23 cellular contexts compared by ENCODE assay signal in the genomic region with DNA sequence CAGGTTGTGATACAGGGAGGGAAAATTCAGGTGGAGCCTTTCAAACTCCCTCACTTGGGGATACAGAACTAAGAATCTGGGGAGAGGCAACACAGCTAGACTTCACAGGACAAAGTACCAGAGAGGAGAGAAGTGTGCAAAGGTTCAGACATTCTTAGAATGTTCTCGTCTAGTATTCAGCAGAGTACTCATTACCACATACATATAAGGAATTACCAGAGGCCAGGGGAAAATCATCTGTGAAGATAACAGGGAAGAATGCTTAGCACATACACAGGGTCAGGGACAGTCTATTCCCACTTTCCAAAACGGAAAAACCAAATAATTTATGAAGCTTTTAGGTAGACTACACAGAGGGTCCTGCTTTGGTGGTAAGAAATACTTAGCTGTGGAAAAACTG. TPM values are rescaled to one million over a fixed set of nuclear protein-coding genes. Genes with fewer than 3 reads are reported as not detected.
"Had no signal": no experiment of that assay in that cellular context is flagged by ENCODE, and none has a peak within 500 bp of the region (broad histone marks: within the 10 kb centered on the region; RNA-seq: fewer than 3 reads in every experiment).

No MANE protein-coding gene starts in this region.

- H3K4me1 ChIP-seq: adrenal gland, left ventricle myocardium inferior, neural progenitor cell, upper lobe of right lung had no signal

- FAIRE-seq: TTC549 had no signal

- H3K27me3 Mint-ChIP-seq: activated CD4-positive, alpha-beta T cell treated with anti-CD3 and anti-CD28 coated beads, Interleukin-2, amount 10 ng/mL, durations not matched to agents 7 days and 5 days; dendritic cell treated with granulocyte-macrophage colony-stimulating factor and Interleukin-4, amounts not matched to agents 40 ng/mL and 50 ng/mL, for 4 days; naive thymus-derived CD8-positive, alpha-beta T cell; progenitor cell of endocrine pancreas had no signal

- H3K27ac Mint-ChIP-seq: activated CD4-positive, alpha-beta T cell treated with anti-CD3 and anti-CD28 coated beads, Interleukin-2, amount 10 ng/mL, durations not matched to agents 7 days and 5 days; activated CD8-positive, alpha-beta T cell treated with anti-CD3 and anti-CD28 coated beads, Interleukin-2, amount 10 ng/mL, durations not matched to agents 7 days and 5 days; activated naive CD4-positive, alpha-beta T cell treated with anti-CD3 and anti-CD28 coated beads, Interleukin-2, amount 50 U/mL, for 72 hours; dendritic cell treated with granulocyte-macrophage colony-stimulating factor and Interleukin-4, amounts not matched to agents 40 ng/mL and 50 ng/mL, for 4 days; immature natural killer cell; mesothelial cell of epicardium; naive thymus-derived CD8-positive, alpha-beta T cell; neural progenitor cell; progenitor cell of endocrine pancreas had no signal

- H3K79me2 ChIP-seq: hepatocyte had no signal

- H3K4me3 Mint-ChIP-seq: activated CD4-positive, alpha-beta T cell treated with anti-CD3 and anti-CD28 coated beads, Interleukin-2, amount 10 ng/mL, durations not matched to agents 7 days and 5 days; activated CD8-positive, alpha-beta T cell treated with anti-CD3 and anti-CD28 coated beads, Interleukin-2, amount 10 ng/mL, durations not matched to agents 7 days and 5 days; dendritic cell treated with granulocyte-macrophage colony-stimulating factor and Interleukin-4, amounts not matched to agents 40 ng/mL and 50 ng/mL, for 4 days; immature natural killer cell; mesothelial cell of epicardium; naive thymus-derived CD8-positive, alpha-beta T cell; neural progenitor cell had no signal

- H3K4me1 Mint-ChIP-seq: activated CD4-positive, alpha-beta T cell treated with anti-CD3 and anti-CD28 coated beads, Interleukin-2, amount 10 ng/mL, durations not matched to agents 7 days and 5 days; immature natural killer cell; mesothelial cell of epicardium; naive thymus-derived CD8-positive, alpha-beta T cell; neural progenitor cell had no signal

- ATAC-seq: activated CD8-positive, alpha-beta T cell treated with anti-CD3 and anti-CD28 coated beads, Interleukin-2, amount 10 ng/mL, durations not matched to agents 7 days and 5 days; activated naive CD4-positive, alpha-beta T cell treated with anti-CD3 and anti-CD28 coated beads, Interleukin-2, amount 50 U/mL, for 72 hours; naive thymus-derived CD8-positive, alpha-beta T cell; stimulated activated naive CD8-positive, alpha-beta T cell treated with anti-CD3 and anti-CD28 coated beads, Interleukin-15, Interleukin-2, amounts not matched to agents 100 U/mL and 50 U/mL, for 24 hours; upper lobe of right lung had no signal

- H3K9ac ChIP-seq: neural progenitor cell had no signal

- H3K27ac ChIP-seq: adrenal gland, hepatocyte, left ventricle myocardium inferior, neural progenitor cell, upper lobe of right lung, WERI-Rb-1 had no signal

- DNase-seq: activated CD4-positive, alpha-beta T cell treated with anti-CD3 and anti-CD28 coated beads, Interleukin-2, amount 10 ng/mL, durations not matched to agents 7 days and 5 days; activated CD4-positive, CD25-positive, alpha-beta regulatory T cell treated with anti-CD3 and anti-CD28 coated beads, Interleukin-2, amount 50 U/mL, for 72 hours; activated CD8-positive, alpha-beta T cell treated with anti-CD3 and anti-CD28 coated beads, Interleukin-2, amount 10 ng/mL, durations not matched to agents 7 days and 5 days; activated gamma-delta T cell treated with Interleukin-2 at 50 U/mL for 16 hours; adrenal gland; effector CD4-positive, alpha-beta T cell; glutamatergic neuron; immature natural killer cell; kidney glomerular epithelial cell; left ventricle myocardium inferior; naive thymus-derived CD8-positive, alpha-beta T cell; stimulated activated CD4-positive, alpha-beta T cell treated with anti-CD3 and anti-CD28 coated beads, Interleukin-4, amount 100 ng/mL, for 4 hours; stimulated activated naive CD8-positive, alpha-beta T cell treated with anti-CD3 and anti-CD28 coated beads, Interleukin-15, Interleukin-2, amounts not matched to agents 100 U/mL and 50 U/mL, for 24 hours; upper lobe of right lung; WERI-Rb-1 had no signal

- H2AFZ ChIP-seq: hepatocyte, neural progenitor cell had no signal

- H3K27me3 ChIP-seq: adrenal gland, hepatocyte, neural progenitor cell, upper lobe of right lung had no signal

- H3K36me3 ChIP-seq: adrenal gland, left ventricle myocardium inferior, upper lobe of right lung, WERI-Rb-1 had no signal

- H3K36me3 Mint-ChIP-seq: immature natural killer cell had no signal

- H3K4me2 ChIP-seq: hepatocyte, neural progenitor cell had no signal

- H3K4me3 ChIP-seq: adrenal gland, hepatocyte, left ventricle myocardium inferior, neural progenitor cell, upper lobe of right lung had no signal

- H3K9me3 ChIP-seq: adrenal gland, upper lobe of right lung had no signal

RNA-seq across cellular contexts. Expression of a gene that starts 58.1 kb away (rescaled TPM):
- total RNA-seq: activated CD4-positive, alpha-beta T cell treated with anti-CD3 and anti-CD28 coated beads, Interleukin-2, amount 10 ng/mL, durations not matched to agents 7 days and 5 days; activated CD8-positive, alpha-beta T cell treated with anti-CD3 and anti-CD28 coated beads, Interleukin-2, amount 10 ng/mL, durations not matched to agents 7 days and 5 days; activated naive CD4-positive, alpha-beta T cell treated with anti-CD3 and anti-CD28 coated beads, Interleukin-2, amount 50 U/mL, for 72 hours; naive thymus-derived CD8-positive, alpha-beta T cell; T-helper 2 cell treated with Interferon-gamma antibody and Interleukin-4, amounts not matched to agents 100 ng/mL and 5 ng/mL, for 36 hours had no signal
- polyA plus RNA-seq: immature natural killer cell; naive thymus-derived CD8-positive, alpha-beta T cell had no signal
